In the genomic region with DNA sequence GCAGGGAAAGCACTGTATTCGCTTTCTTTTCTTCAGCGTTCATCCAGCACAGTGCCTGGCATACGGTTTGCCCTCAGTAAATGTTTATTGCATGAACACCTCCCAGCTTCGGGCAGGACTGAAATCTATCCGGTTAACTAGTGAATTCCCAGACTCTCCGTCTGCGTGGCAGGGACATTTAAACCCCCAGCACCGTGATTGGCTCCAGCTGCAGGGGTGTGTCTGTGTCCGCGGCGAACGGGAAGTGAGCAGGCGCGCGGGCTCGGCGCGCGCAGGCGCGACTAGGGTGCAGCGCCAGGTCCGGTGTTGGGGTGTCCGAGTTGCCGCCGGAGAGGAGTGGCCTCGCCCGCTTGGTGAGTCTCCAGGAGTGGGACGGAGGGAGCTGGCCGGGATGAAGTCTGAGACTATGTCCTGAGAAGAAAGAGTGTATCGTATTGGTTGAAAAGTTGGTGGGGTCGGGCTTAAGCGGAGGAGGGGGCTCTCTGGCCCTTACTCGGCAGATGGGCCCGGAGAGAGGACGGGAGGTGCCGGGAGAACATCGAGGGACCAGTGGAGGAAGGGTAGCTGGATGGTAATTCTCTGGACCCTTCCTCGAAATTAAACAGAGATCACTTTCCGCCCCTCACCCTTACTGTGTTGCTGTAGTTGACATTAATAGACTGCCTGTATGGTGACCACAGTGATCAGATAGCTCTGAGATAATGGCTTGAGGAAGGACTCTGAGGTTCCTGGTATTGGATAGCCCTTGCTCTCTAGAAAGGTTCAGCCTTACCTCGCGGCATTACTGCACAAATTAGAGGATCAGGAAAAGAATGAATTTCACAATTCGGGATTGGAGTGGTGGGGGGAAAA, we compare ENCODE assay signal across 1 cellular context.
TF ChIP-seq lines count a peak whose summit lies in the region.

Gene SNAP23, plus strand, starts transcription at position 274 of the 852 bp plus-strand sequence. CDS start 16,213 bp downstream, outside the sequence.

TF ChIP-seq in WTC11, 78 proteins besides CTCF, POLR2A, EP300 and RAD21 (continued from another document):
- TF ChIP-seq, protein P1, sequence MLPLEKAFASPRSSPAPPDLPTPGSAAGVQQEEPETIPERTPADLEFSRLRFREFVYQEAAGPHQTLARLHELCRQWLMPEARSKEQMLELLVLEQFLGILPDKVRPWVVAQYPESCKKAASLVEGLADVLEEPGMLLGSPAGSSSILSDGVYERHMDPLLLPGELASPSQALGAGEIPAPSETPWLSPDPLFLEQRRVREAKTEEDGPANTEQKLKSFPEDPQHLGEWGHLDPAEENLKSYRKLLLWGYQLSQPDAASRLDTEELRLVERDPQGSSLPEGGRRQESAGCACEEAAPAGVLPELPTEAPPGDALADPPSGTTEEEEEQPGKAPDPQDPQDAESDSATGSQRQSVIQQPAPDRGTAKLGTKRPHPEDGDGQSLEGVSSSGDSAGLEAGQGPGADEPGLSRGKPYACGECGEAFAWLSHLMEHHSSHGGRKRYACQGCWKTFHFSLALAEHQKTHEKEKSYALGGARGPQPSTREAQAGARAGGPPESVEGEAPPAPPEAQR (CRISPR knock-in tag; IDR thresholded peaks at IDR 0.05): no peak
